Comparison of ENCODE assay signal across 9 cellular contexts in the genomic region with DNA sequence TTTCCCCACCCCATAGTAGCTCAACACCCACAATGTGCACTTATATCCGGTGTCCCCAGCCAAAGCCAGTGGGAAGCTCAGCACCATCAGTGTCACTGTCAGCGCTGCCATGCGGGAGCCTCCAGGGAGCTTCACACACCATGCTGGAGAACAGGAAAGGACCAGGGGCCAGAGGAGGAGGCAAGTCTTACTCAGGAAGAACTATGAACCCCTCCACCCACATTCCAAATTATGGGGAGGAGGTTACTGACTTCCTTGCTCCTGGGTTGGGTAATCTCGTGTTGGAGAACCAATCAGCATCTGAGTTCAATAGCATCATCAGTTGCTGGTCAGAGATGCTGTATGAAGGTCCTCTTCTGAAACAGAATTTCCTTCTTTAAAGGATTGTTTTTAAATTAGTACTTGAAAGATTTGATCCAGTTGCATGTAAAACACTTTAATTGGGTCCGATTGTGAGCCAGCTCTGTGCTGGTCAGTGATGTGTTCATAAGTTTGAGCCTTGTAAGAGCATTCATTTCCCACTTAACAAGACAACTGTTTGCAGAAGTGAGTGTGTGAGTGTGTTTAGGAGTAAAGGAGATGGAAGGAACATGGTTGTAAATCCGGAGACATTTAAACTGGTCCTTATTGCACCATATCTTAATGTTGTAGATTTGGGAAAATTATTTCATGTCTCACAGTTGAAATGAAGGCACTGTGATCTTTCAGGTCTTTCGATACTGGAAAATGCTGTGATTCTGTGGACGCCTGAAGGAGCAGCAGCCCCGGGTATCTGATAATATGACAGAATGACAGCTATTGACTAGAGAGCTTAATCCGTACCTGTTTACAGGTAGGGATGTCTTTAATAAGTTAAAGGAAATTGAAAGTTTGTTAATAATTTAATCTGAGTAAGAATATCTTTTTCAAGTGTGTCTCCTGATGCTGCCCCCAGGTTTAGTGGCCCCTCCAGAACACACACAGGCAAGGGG. TPM values are rescaled to one million over a fixed set of nuclear protein-coding genes. Genes with fewer than 3 reads are reported as not detected.
DNase-seq lines count a peak whose midpoint lies in the region; ATAC-seq and TF ChIP-seq lines count a peak whose summit lies in the region.
"Not testable (repeated sequence)": the region's sequence is repeated elsewhere in the genome, so short reads cannot be mapped to it uniquely, and the experiment has no call there.
"Had no signal": no experiment of that assay in that cellular context is flagged by ENCODE, and none has a peak within 500 bp of the region (broad histone marks: within the 10 kb centered on the region; RNA-seq: fewer than 3 reads in every experiment).

No MANE protein-coding gene starts in this region.

- H3K27ac ChIP-seq in DOHH2 (ENCODE audit: low read depth, low read length), result peak overlapping the region; percentile 15
- not testable (repeated sequence) for H3K27ac ChIP-seq in RWPE2 (ENCODE audit: poor library complexity, severe bottlenecking)

- H3K4me3 Mint-ChIP-seq in stimulated activated naive CD8-positive, alpha-beta T cell treated with anti-CD3 and anti-CD28 coated beads, Interleukin-15, Interleukin-2, amounts not matched to agents 100 ng/mL and 50 ng/mL, for 24 hours, result peak overlapping the region; percentile 56

- peaks cover 23% of the 10 kb centered on the region for H3K27me3 Mint-ChIP-seq in stimulated activated naive CD8-positive, alpha-beta T cell treated with anti-CD3 and anti-CD28 coated beads, Interleukin-15, Interleukin-2, amounts not matched to agents 100 ng/mL and 50 ng/mL, for 24 hours

- H3K4me2 ChIP-seq in DOHH2 (ENCODE audit: low read length), result peak overlapping the region; percentile 62

- H3K4me3 ChIP-seq in DOHH2 (ENCODE audit: low read length), result peak overlapping the region; percentile 66
- not testable (repeated sequence) for H3K4me3 ChIP-seq in H7 (ENCODE audit: insufficient read depth, low read depth, low read length); RWPE2 (ENCODE audit: severe bottlenecking)

- peak overlapping the region; percentile 83 for H3K27ac Mint-ChIP-seq in stimulated activated naive CD8-positive, alpha-beta T cell treated with anti-CD3 and anti-CD28 coated beads, Interleukin-15, Interleukin-2, amounts not matched to agents 100 ng/mL and 50 ng/mL, for 24 hours

- not testable (repeated sequence) for H3K79me2 ChIP-seq in DOHH2 (ENCODE audit: control insufficient read depth, low read length)

- H3K9me3 Mint-ChIP-seq in stimulated activated naive CD8-positive, alpha-beta T cell treated with anti-CD3 and anti-CD28 coated beads, Interleukin-15, Interleukin-2, amounts not matched to agents 100 ng/mL and 50 ng/mL, for 24 hours, result not testable (repeated sequence)

- peak; percentile 59 for DNase-seq in H7
- not testable (repeated sequence) for DNase-seq in RWPE2 (ENCODE audit: low spot score)
- peak; percentile 4 for DNase-seq in cerebellar cortex (ENCODE audit: low spot score)
- DNase-seq in left colon, result peak in 1 of 2 donors; percentile 26

- intact Hi-C loops in left colon (cut with DNase I, micrococcal nuclease), result not testable (repeated sequence)

- ATAC-seq in HG03342 (IDR thresholded peaks at IDR 0.05; ENCODE audit: unreplicated experiment) (peak; percentile 98), RWPE2 (ENCODE audit: low read depth) (peak; percentile 72; the same call in 2 of the 3 replicates), left colon (peak; percentile 94)

- not testable (repeated sequence) for H3K4me1 Mint-ChIP-seq in stimulated activated naive CD8-positive, alpha-beta T cell treated with anti-CD3 and anti-CD28 coated beads, Interleukin-15, Interleukin-2, amounts not matched to agents 100 ng/mL and 50 ng/mL, for 24 hours (ENCODE audit: low read depth)

- H3K9me3 ChIP-seq in DOHH2 (ENCODE audit: control insufficient read depth, insufficient read depth, low read length); RWPE2 (ENCODE audit: severe bottlenecking): not testable (repeated sequence)

- H3F3A ChIP-seq in DOHH2 (ENCODE audit: control insufficient read depth, insufficient read depth), result not testable (repeated sequence)

- not testable (repeated sequence) for H3K36me3 Mint-ChIP-seq in stimulated activated naive CD8-positive, alpha-beta T cell treated with anti-CD3 and anti-CD28 coated beads, Interleukin-15, Interleukin-2, amounts not matched to agents 100 ng/mL and 50 ng/mL, for 24 hours (ENCODE audit: low read depth)

- H3K9me2 ChIP-seq in DOHH2 (replicated peaks; ENCODE audit: control insufficient read depth, low read length), result not testable (repeated sequence)

- not testable (repeated sequence) for H3K27me3 ChIP-seq in DOHH2 (ENCODE audit: control insufficient read depth, low read length); H7 (ENCODE audit: control insufficient read depth, insufficient read depth, low read length); RWPE2 (ENCODE audit: insufficient read depth, poor library complexity, severe bottlenecking)

- peak; percentile 72 for TF ChIP-seq POLR2A in GM19099 (IDR thresholded peaks at IDR 0.05; ENCODE audit: extremely low read depth, insufficient read length, low read depth)

- H3K36me3 ChIP-seq in DOHH2 (ENCODE audit: control insufficient read depth, low read length); H7 (replicated peaks; ENCODE audit: control insufficient read depth, insufficient read depth, low read length); RWPE2 (ENCODE audit: low read depth): not testable (repeated sequence)

- H3K4me1 ChIP-seq in DOHH2 (ENCODE audit: control insufficient read depth, low read length), result peaks cover 18% of the 10 kb centered on the region
- H3K4me1 ChIP-seq in RWPE2 (ENCODE audit: insufficient read depth, poor library complexity, severe bottlenecking), result not testable (repeated sequence)

- not testable (repeated sequence) for H4K20me1 ChIP-seq in DOHH2 (ENCODE audit: control insufficient read depth, insufficient read depth, low read depth, low read length)

- not testable (repeated sequence) for TF ChIP-seq CTCF in DOHH2 (IDR thresholded peaks at IDR 0.05; ENCODE audit: low read depth, low read length, poor library complexity, severe bottlenecking); RWPE2 (IDR thresholded peaks at IDR 0.05; ENCODE audit: poor library complexity, severe bottlenecking)

RNA-seq across cellular contexts. Expression of a gene that starts 34.0 kb away (rescaled TPM):
- 0.33 TPM in 1 of 2 replicates, not detected in the other for total RNA-seq in H7 (2014; rRNA removed; shearing (Covaris generic))
- 100 to 1,000 TPM in 1 of 2 donors, 10 to 100 TPM in 1; 29.3 to 159 TPM for total RNA-seq in left colon
- total RNA-seq: lung microvascular endothelial cell had no signal

RNA-seq across cellular contexts. Expression of a gene that starts 56.4 kb away (rescaled TPM):
- total RNA-seq in H7 (2014; rRNA removed; shearing (Covaris generic)), result 0.21 TPM in 1 of 2 replicates, not detected in the other
- 100 to 1,000 TPM in 1 of 2 donors, 10 to 100 TPM in 1; 15.6 to 121 TPM for total RNA-seq in left colon

Comparison
In these comparisons a context has a peak if more than half of its experiments do, and no peak if none do; other contexts are left out.
1. RNA of a gene that starts 34.0 kb away (total RNA-seq): 29.3 to 159 TPM in left colon; 0.33 TPM in H7; every median in the first group is over 10 times any median in the second.
2. RNA of a gene that starts 56.4 kb away (total RNA-seq): 15.6 to 121 TPM in left colon; 0.21 TPM in H7; every median in the first group is over 10 times any median in the second.
3. Peak in every context shown above with its lines, with median percentiles within 50 percentile points of each other: ATAC-seq.